ENCODE assay signal across 34 cellular contexts in the genomic region with DNA sequence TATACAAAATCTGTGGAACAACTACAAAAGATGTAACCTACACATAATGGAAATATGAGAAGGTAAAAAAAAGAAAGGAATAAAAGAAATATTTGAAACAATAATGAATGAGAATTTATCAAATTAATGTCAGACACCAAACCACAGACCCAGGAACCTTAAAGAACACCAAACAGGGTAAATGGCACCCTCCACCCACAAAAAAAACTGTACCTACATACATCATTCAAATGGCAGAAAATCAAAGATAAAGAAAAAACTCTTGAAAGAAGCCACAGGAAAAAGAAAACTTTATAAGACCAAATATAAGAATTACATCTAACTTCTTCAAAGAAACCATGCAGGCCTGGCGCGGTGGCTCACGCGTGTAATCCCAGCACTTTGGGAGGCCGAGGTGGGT. TPM values are rescaled to one million over a fixed set of nuclear protein-coding genes. Genes with fewer than 3 reads are reported as not detected.
"Had no signal": no experiment of that assay in that cellular context is flagged by ENCODE, and none has a peak within 500 bp of the region (broad histone marks: within the 10 kb centered on the region; RNA-seq: fewer than 3 reads in every experiment).

No MANE protein-coding gene starts in this region.

- H3K9me3 Mint-ChIP-seq: activated CD4-positive, alpha-beta memory T cell treated with anti-CD3 and anti-CD28 coated beads, Interleukin-2, amount 10 ng/mL, durations not matched to agents 7 days and 5 days; activated naive CD4-positive, alpha-beta T cell treated with anti-CD3 and anti-CD28 coated beads, Interleukin-2, amount 50 U/mL, for 24 hours; brain; IgD-negative memory B cell; T-cell had no signal

- H3K27ac Mint-ChIP-seq: activated CD4-positive, alpha-beta memory T cell treated with anti-CD3 and anti-CD28 coated beads, Interleukin-2, amount 10 ng/mL, durations not matched to agents 7 days and 5 days; activated CD8-positive, alpha-beta memory T cell treated with anti-CD3 and anti-CD28 coated beads, Interleukin-2, amount 10 ng/mL, durations not matched to agents 7 days and 5 days; activated naive CD4-positive, alpha-beta T cell treated with anti-CD3 and anti-CD28 coated beads, Interleukin-2, amount 50 U/mL, for 24 hours; brain; IgD-negative memory B cell; T-cell had no signal

- H3K4me3 ChIP-seq: MG63, Peyer's patch, SJSA1 had no signal

- DNase-seq: activated CD4-positive, alpha-beta memory T cell treated with anti-CD3 and anti-CD28 coated beads, Interleukin-2, amount 10 ng/mL, durations not matched to agents 7 days and 5 days; activated CD4-positive, alpha-beta T cell treated with anti-CD3 and anti-CD28 coated beads for 1 hour; activated CD4-positive, CD25-positive, alpha-beta regulatory T cell; activated CD8-positive, alpha-beta memory T cell treated with anti-CD3 and anti-CD28 coated beads for 24 hours; activated CD8-positive, alpha-beta memory T cell treated with anti-CD3 and anti-CD28 coated beads, Interleukin-2, amount 10 ng/mL, durations not matched to agents 7 days and 5 days; activated CD8-positive, alpha-beta memory T cell treated with anti-CD3 and anti-CD28 coated beads, Interleukin-2, amount 50 U/mL, for 48 hours; activated effector memory CD4-positive, alpha-beta T cell treated with Interleukin-2 at 50 U/mL for 16 hours; anterior cingulate cortex; caudate nucleus; cerebellar nuclear complex; Kasumi-1; KG1; MG63; NCI-H1048; NCI-H1105 treated with DMSO at 0.1 percent for 48 hours; NCI-H1436; NCI-H1694; NCI-H1930; NCI-H2081 treated with DMSO at 0.1 percent for 48 hours; NCI-H226; NCI-H446 treated with DMSO at 0.1 percent for 48 hours; NCI-H524 treated with DMSO at 0.1 percent for 48 hours; PC-3; Peyer's patch; RPMI8226; SHP77 treated with DMSO at 0.1 percent for 48 hours; SK-N-SH; T-cell; T1000; WERI-Rb-1 had no signal

- H3K4me3 Mint-ChIP-seq: activated CD4-positive, alpha-beta memory T cell treated with anti-CD3 and anti-CD28 coated beads, Interleukin-2, amount 10 ng/mL, durations not matched to agents 7 days and 5 days; activated CD8-positive, alpha-beta memory T cell treated with anti-CD3 and anti-CD28 coated beads, Interleukin-2, amount 10 ng/mL, durations not matched to agents 7 days and 5 days; activated naive CD4-positive, alpha-beta T cell treated with anti-CD3 and anti-CD28 coated beads, Interleukin-2, amount 50 U/mL, for 24 hours; brain; IgD-negative memory B cell; T-cell had no signal

- H3K36me3 Mint-ChIP-seq: brain had no signal

- ATAC-seq: activated CD8-positive, alpha-beta memory T cell treated with anti-CD3 and anti-CD28 coated beads, Interleukin-2, amount 10 ng/mL, durations not matched to agents 7 days and 5 days; PC-3 had no signal

- H3K4me1 Mint-ChIP-seq: IgD-negative memory B cell had no signal

- H3K27me3 Mint-ChIP-seq: activated CD4-positive, alpha-beta memory T cell treated with anti-CD3 and anti-CD28 coated beads, Interleukin-2, amount 10 ng/mL, durations not matched to agents 7 days and 5 days; activated CD8-positive, alpha-beta memory T cell treated with anti-CD3 and anti-CD28 coated beads, Interleukin-2, amount 10 ng/mL, durations not matched to agents 7 days and 5 days; activated naive CD4-positive, alpha-beta T cell treated with anti-CD3 and anti-CD28 coated beads, Interleukin-2, amount 50 U/mL, for 24 hours; IgD-negative memory B cell; T-cell had no signal

RNA-seq across cellular contexts. Expression of a gene that starts 54.0 kb away (rescaled TPM):
- total RNA-seq: PC-3, SJSA1 had no signal
- polyA plus RNA-seq: SK-N-SH had no signal
